31 cellular contexts compared by ENCODE assay signal in genomic region chr17:47739150-47739549, GRCh38. TPM values are rescaled to one million over a fixed set of nuclear protein-coding genes. Genes with fewer than 3 reads are reported as not detected.
DNase-seq lines count a peak whose midpoint lies in the region; ATAC-seq, FAIRE-seq and TF ChIP-seq lines count a peak whose summit lies in the region.
"Had no signal": no experiment of that assay in that cellular context is flagged by ENCODE, and none has a peak within 500 bp of the region (broad histone marks: within the 10 kb centered on the region; RNA-seq: fewer than 3 reads in every experiment).

No MANE protein-coding gene starts in this region.

- in situ Hi-C loops in GM12878 (cut with MboI), result no loop called here

- H3K79me2 ChIP-seq in GM12878 (ENCODE audit: control insufficient read depth, insufficient read depth, low read length), result peaks cover 46% of the 10 kb centered on the region

- no peak for TF ChIP-seq POLR2A in GM12878 (IDR thresholded peaks at IDR 0.05; ENCODE audit: low read depth, low read length)
- no peak for TF ChIP-seq POLR2A in vagina (IDR thresholded peaks at IDR 0.05)

- ATAC-seq in Right ventricle myocardium inferior (no peak), left cardiac atrium (no peak), GM12878 (no peak)
- ATAC-seq: foreskin keratinocyte, heart right ventricle had no signal

- H3K27me3 ChIP-seq in GM12878 (replicated peaks in 1 of 2; ENCODE audit: control insufficient read depth in 2 of 2, insufficient read depth in 2 of 2, low read length in 1 of 2) (no peaks in the 10 kb centered on the region), vagina (peaks cover 1% of the 10 kb centered on the region)

- H4K20me1 ChIP-seq in GM12878 (ENCODE audit: control insufficient read depth, insufficient read depth), result no peaks in the 10 kb centered on the region

- H3K27ac Mint-ChIP-seq in osteocyte (ENCODE audit: unreplicated experiment), result no peak overlapping the region
- H3K27ac Mint-ChIP-seq: activated B cell treated with CpG ODN at 0.5 μM for 24 hours; activated naive CD8-positive, alpha-beta T cell treated with anti-CD3 and anti-CD28 coated beads for 36 hours; HFFc6; memory B cell had no signal

- RAD21 ChIA-PET in GM12878 (lab: Charles Lee; ENCODE audit: unreplicated experiment), result interaction anchor here (0.7 to 10.4 kb wide), 2 partner anchors 24 to 39 kb away, joined by 3 to 136 read pairs; no protein-coding TSS in a partner anchor

- H3K27ac ChIP-seq in GM12878 (ENCODE audit: control insufficient read depth, insufficient read depth) (no peak overlapping the region), vagina (no peak overlapping the region)
- H3K27ac ChIP-seq: ascending aorta, esophagus muscularis mucosa, foreskin keratinocyte, GM23248, heart right ventricle, Peyer's patch, prostate gland, tibial nerve had no signal

- TF ChIP-seq EP300 in GM12878 (IDR thresholded peaks at IDR 0.05; ENCODE audit: borderline replicate concordance in 1 of 2, control insufficient read depth in 1 of 2, low read depth in 2 of 2, low read length in 2 of 2), result no peak

- H3K27me3 Mint-ChIP-seq in osteocyte (ENCODE audit: unreplicated experiment), result peaks cover 49% of the 10 kb centered on the region
- H3K27me3 Mint-ChIP-seq: activated B cell treated with CpG ODN at 0.5 μM for 24 hours; activated naive CD8-positive, alpha-beta T cell treated with anti-CD3 and anti-CD28 coated beads for 36 hours had no signal

- H3K36me3 ChIP-seq in GM12878 (ENCODE audit: control insufficient read depth in 2 of 2, insufficient read depth in 2 of 2, low read length in 1 of 2) (peaks cover 2 to 3% of the 10 kb centered on the region in 2 experiments; a peak in 2 of 4 replicates), vagina (no peaks in the 10 kb centered on the region)
- H3K36me3 ChIP-seq: ascending aorta, esophagus muscularis mucosa, heart right ventricle, MG63, Peyer's patch, prostate gland, tibial nerve had no signal

- POLR2A ChIA-PET in GM12878 (lab: Charles Lee), result interaction anchor here (0.7 to 0.8 kb wide), 3 partner anchors 9 to 96 kb away, joined by 3 to 4 read pairs (median 4); no protein-coding TSS in a partner anchor

- no peak for TF ChIP-seq CTCF in GM12878 (IDR thresholded peaks at IDR 0.05 in 2 of 3, conservative IDR thresholded peaks at IDR 0.05 in 1 of 3; ENCODE audit: control insufficient read depth in 2 of 3, extremely low read depth in 1 of 3, insufficient read depth in 1 of 3, low read depth in 3 of 3, low read length in 3 of 3)
- TF ChIP-seq CTCF in osteocyte (IDR thresholded peaks at IDR 0.05), result no peak
- no peak for TF ChIP-seq CTCF in vagina (IDR thresholded peaks at IDR 0.05)

- H3K4me1 ChIP-seq in GM12878 (ENCODE audit: control insufficient read depth, insufficient read depth, low read length), result peaks cover 39% of the 10 kb centered on the region
- H3K4me1 ChIP-seq in vagina, result no peaks in the 10 kb centered on the region
- H3K4me1 ChIP-seq: ascending aorta, foreskin keratinocyte, prostate gland had no signal

- no peak overlapping the region for H3K9ac ChIP-seq in GM12878 (ENCODE audit: control insufficient read depth, insufficient read depth, low read length)
- H3K9ac ChIP-seq: GM23248 had no signal

- FAIRE-seq in GM12878 (lab: Jason Lieb, UNC), result no peak

- no peaks in the 10 kb centered on the region for H3K36me3 Mint-ChIP-seq in osteocyte (ENCODE audit: unreplicated experiment)
- H3K36me3 Mint-ChIP-seq: memory B cell had no signal

- no peaks in the 10 kb centered on the region for H3K9me3 Mint-ChIP-seq in osteocyte (ENCODE audit: unreplicated experiment)
- H3K9me3 Mint-ChIP-seq: activated B cell treated with CpG ODN at 0.5 μM for 24 hours; activated naive CD8-positive, alpha-beta T cell treated with anti-CD3 and anti-CD28 coated beads for 36 hours; HFFc6; memory B cell had no signal

- no peaks in the 10 kb centered on the region for H3K9me3 ChIP-seq in GM12878 (replicated peaks; ENCODE audit: control insufficient read depth, insufficient read depth, low read length)
- H3K9me3 ChIP-seq in vagina, result no peaks in the 10 kb centered on the region
- H3K9me3 ChIP-seq: ascending aorta, esophagus muscularis mucosa, heart right ventricle, MG63, Peyer's patch, prostate gland, tibial nerve had no signal

- intact Hi-C loops in Right ventricle myocardium inferior (cut with DNase I) (no loop called here), left cardiac atrium (cut with DNase I) (loop anchor here in 1 of 2 donors (10.0 kb wide), 1 partner anchor 56 kb away; no protein-coding TSS in a partner anchor), GM12878 (cut with micrococcal nuclease; ENCODE audit: unreplicated experiment) (loop anchor here (10.0 kb wide), 1 partner anchor 84 kb away; no protein-coding TSS in a partner anchor), vagina (cut with DNase I) (no loop called here)

- 0 out of 2 replicates have a peak overlapping the region, but pooled peaks have one; percentile 1 for H3K4me3 ChIP-seq in GM12878
- H3K4me3 ChIP-seq in vagina, result no peak overlapping the region
- H3K4me3 ChIP-seq: ascending aorta, esophagus muscularis mucosa, GM23248, heart right ventricle, MG63, Peyer's patch, prostate gland, tibial nerve had no signal

- SMC1A ChIA-PET in GM12878 (lab: Charles Lee; ENCODE audit: uncharacterized antibody, unreplicated experiment), result interaction anchor here (0.7 to 3.9 kb wide), 3 partner anchors 20 to 510 kb away, joined by 3 to 17 read pairs (median 6); no protein-coding TSS in a partner anchor

- peak; percentile 25 for DNase-seq in Right ventricle myocardium inferior (ENCODE audit: missing footprints)
- no peak for DNase-seq in left cardiac atrium
- no peak for DNase-seq in GM12878 (ENCODE audit: low read depth, low spot score)
- DNase-seq in osteocyte (ENCODE audit: extremely low spot score, unreplicated experiment), result peak; percentile 62
- DNase-seq in NCI-H226, result no peak
- DNase-seq in vagina (ENCODE audit: extremely low spot score in 2 of 2), result no peak
- DNase-seq in NCI-H82 treated with DMSO at 0.1 percent for 48 hours (lab: John Stamatoyannopoulos, UW; ENCODE audit: unreplicated experiment), result no peak
- DNase-seq: activated B cell treated with CpG ODN at 0.5 μM for 24 hours; activated CD8-positive, alpha-beta memory T cell treated with anti-CD3 and anti-CD28 coated beads for 24 hours; activated naive CD8-positive, alpha-beta T cell treated with anti-CD3 and anti-CD28 coated beads for 36 hours; C1 segment of cervical spinal cord; Calu3; cortex of kidney; foreskin keratinocyte; GM23248; heart right ventricle; HFFc6; KG1; MG63; NCI-H2029 treated with DMSO at 0.1 percent for 48 hours; NCI-H2227 treated with DMSO at 0.1 percent for 48 hours; NCI-H69; SIG-M5; SW 1271 had no signal

- 0 out of 2 replicates have a peak overlapping the region, but pooled peaks have one; percentile 40 for H3K4me2 ChIP-seq in GM12878 (ENCODE audit: control insufficient read depth, insufficient read depth)

- no peak overlapping the region for H3K4me3 Mint-ChIP-seq in osteocyte (ENCODE audit: unreplicated experiment)
- H3K4me3 Mint-ChIP-seq: activated B cell treated with CpG ODN at 0.5 μM for 24 hours; activated naive CD8-positive, alpha-beta T cell treated with anti-CD3 and anti-CD28 coated beads for 36 hours; HFFc6; memory B cell had no signal

- BruUV-seq in GM12878 (replicated peaks; lab: Mats Ljungman, UMichigan), result no TSS peak

- 59% methylated on average over 8 of the region's 8 CpGs for WGBS in GM12878 (ENCODE audit: insufficient coverage, insufficient replicate concordance, low lambda C conversion rate, missing lambda C conversion rate)

- CTCF ChIA-PET in GM12878 (lab: Yijun Ruan, JAX), result interaction anchor here (1.3 to 17.1 kb wide), 3 partner anchors 40 to 90 kb away, joined by 3 to 242 read pairs (median 4); partner anchors contain the start of gene KPNB1

- no peak overlapping the region for H2AFZ ChIP-seq in GM12878 (ENCODE audit: control insufficient read depth, low read depth, low read length)
- H2AFZ ChIP-seq: GM23248 had no signal

- TF ChIP-seq RAD21 in GM12878 (IDR thresholded peaks at IDR 0.05; ENCODE audit: insufficient read depth, low read depth, low read length), result no peak

- no peaks in the 10 kb centered on the region for H3K4me1 Mint-ChIP-seq in osteocyte (ENCODE audit: unreplicated experiment)

RNA-seq across cellular contexts. Expression of gene TBX21, which starts 6.1 kb away (rescaled TPM):
- total RNA-seq in Right ventricle myocardium inferior (0.27 TPM), left cardiac atrium (under 1 TPM; 0.34 to 0.80 TPM), GM12878 (2014; rRNA removed) (7.9 and 8.4 TPM in 2 replicates), GM12878 (2014; rRNA removed; fragmentation: Illumina TruSeq; extraction: Trizol) (3.2 and 4.1 TPM in 2 replicates), GM12878 (2021) (8.3 and 9.5 TPM in 2 replicates), osteocyte (not detected in 2 replicates), vagina (2.9 TPM)
- 7.7 and 9.6 TPM in 2 replicates for total RNA-seq in GM12878 (2013; cell fraction: nucleolus; rRNA removed)
- 2.3 TPM for polyA plus RNA-seq in GM12878 (2011; ENCODE audit: low read depth)
- polyA plus RNA-seq in GM12878 (2011; rRNA removed) (8.6 and 9.6 TPM in 2 replicates), GM12878 (2014; fragmentation: Illumina TruSeq; extraction: Trizol) (4.8 and 6.0 TPM in 2 replicates), GM12878 (2014; fragmentation: Nextera tagmentation; extraction: Ambion mirVana) (1 to 10 TPM in 1 of 2 experiments, under 1 TPM in 1; 0.63 to 1.8 TPM), GM12878 (2014; rRNA removed) (6.0 and 6.3 TPM in 2 replicates), GM12878 (2016; fragmentation: Nextera tagmentation; extraction: Ambion mirVana) (1 to 10 TPM; 1.6 to 1.7 TPM)
- polyA plus RNA-seq in GM12878 (2011; cell fraction: cytosol; rRNA removed), result 11.3 and 12.2 TPM in 2 replicates
- polyA plus RNA-seq in GM12878 (2011; cell fraction: nucleus; rRNA removed), result 21.6 and 25.3 TPM in 2 replicates
- 4.7 and 7.3 TPM in 2 replicates for polyA plus RNA-seq in GM12878 (2012)
- 6.6 and 12.4 TPM in 2 replicates for polyA minus RNA-seq in GM12878 (2011; rRNA and poly(A)+ RNA removed)
- 6.7 and 10.3 TPM in 2 replicates for polyA minus RNA-seq in GM12878 (2011; cell fraction: cytosol; rRNA and poly(A)+ RNA removed)
- polyA minus RNA-seq in GM12878 (2011; cell fraction: nucleus; rRNA and poly(A)+ RNA removed), result 9.1 and 11.5 TPM in 2 replicates
- total RNA-seq: ascending aorta, Calu3, foreskin keratinocyte, GM23248, HFFc6 had no signal
- polyA plus RNA-seq: AG04450, foreskin keratinocyte, GM23248 had no signal

RNA-seq across cellular contexts. Expression of gene TBKBP1, which starts 45.2 kb away (rescaled TPM):
- total RNA-seq in Right ventricle myocardium inferior (14.2 TPM), left cardiac atrium (10 to 100 TPM; 13.7 to 17.9 TPM), GM12878 (2014; rRNA removed) (0.11 and 0.23 TPM in 2 replicates), GM12878 (2014; rRNA removed; fragmentation: Illumina TruSeq; extraction: Trizol) (0.18 and 0.85 TPM in 2 replicates), GM12878 (2021) (0.69 and 1.5 TPM in 2 replicates), osteocyte (16.5 and 17.4 TPM in 2 replicates), vagina (13.8 TPM)
- total RNA-seq in GM12878 (2013; cell fraction: nucleolus; rRNA removed), result 10.4 and 10.6 TPM in 2 replicates
- 0.79 TPM for polyA plus RNA-seq in GM12878 (2011; ENCODE audit: low read depth)
- polyA plus RNA-seq in GM12878 (2011; rRNA removed) (2.0 and 2.7 TPM in 2 replicates), GM12878 (2014; fragmentation: Illumina TruSeq; extraction: Trizol) (0.38 TPM in 1 of 2 replicates, not detected in the other), GM12878 (2014; fragmentation: Nextera tagmentation; extraction: Ambion mirVana) (not detected), GM12878 (2014; rRNA removed) (0.74 and 1.4 TPM in 2 replicates), GM12878 (2016; fragmentation: Nextera tagmentation; extraction: Ambion mirVana) (under 1 TPM in 1 of 2 experiments, not detected in 1; 0.11 TPM)
- 1.9 and 3.5 TPM in 2 replicates for polyA plus RNA-seq in GM12878 (2011; cell fraction: cytosol; rRNA removed)
- 18.8 and 22.1 TPM in 2 replicates for polyA plus RNA-seq in GM12878 (2011; cell fraction: nucleus; rRNA removed)
- polyA plus RNA-seq in GM12878 (2012), result 1.8 and 2.9 TPM in 2 replicates
- 1.4 and 1.8 TPM in 2 replicates for polyA minus RNA-seq in GM12878 (2011; rRNA and poly(A)+ RNA removed)
- 0.94 and 1.1 TPM in 2 replicates for polyA minus RNA-seq in GM12878 (2011; cell fraction: cytosol; rRNA and poly(A)+ RNA removed)
- 1.8 and 2.7 TPM in 2 replicates for polyA minus RNA-seq in GM12878 (2011; cell fraction: nucleus; rRNA and poly(A)+ RNA removed)

Comparison
In these comparisons a context has a peak if more than half of its experiments do, and no peak if none do; other contexts are left out.
1. DNase-seq: peak in Right ventricle myocardium inferior (single experiment) and osteocyte (single experiment); none in left cardiac atrium (single experiment), GM12878 (single experiment), NCI-H226 (single experiment), vagina (0 of 2) and NCI-H82 treated with DMSO at 0.1 percent for 48 hours (single experiment).